22 cellular contexts compared by ENCODE assay signal in genomic region chr1:185787238-185787637, GRCh38. TPM values are rescaled to one million over a fixed set of nuclear protein-coding genes. Genes with fewer than 3 reads are reported as not detected.
DNase-seq lines count a peak whose midpoint lies in the region; ATAC-seq and TF ChIP-seq lines count a peak whose summit lies in the region.
"Had no signal": no experiment of that assay in that cellular context is flagged by ENCODE, and none has a peak within 500 bp of the region (broad histone marks: within the 10 kb centered on the region; RNA-seq: fewer than 3 reads in every experiment).

No MANE protein-coding gene starts in this region.

- H3K36me3 ChIP-seq in mucosa of descending colon (ENCODE audit: low read depth) (no peaks in the 10 kb centered on the region), PC-3 (ENCODE audit: low read depth, low read length) (no peaks in the 10 kb centered on the region), left lung (no peaks in the 10 kb centered on the region)
- H3K36me3 ChIP-seq: BLaER1 had no signal

- H3K27me3 ChIP-seq in PC-3 (ENCODE audit: low read length) (no peaks in the 10 kb centered on the region), left lung (no peaks in the 10 kb centered on the region)
- H3K27me3 ChIP-seq: BLaER1 had no signal

- H3K4me3 ChIP-seq in mucosa of descending colon (no peak overlapping the region), PC-3 (ENCODE audit: low read length) (no peak overlapping the region), left lung (no peak overlapping the region)
- H3K4me3 ChIP-seq: BLaER1, GM23248 had no signal

- no peak overlapping the region for H3K9ac ChIP-seq in PC-3 (ENCODE audit: low read length)
- H3K9ac ChIP-seq: BLaER1, GM23248 had no signal

- H3K4me2 ChIP-seq in PC-3 (ENCODE audit: low read length), result no peak overlapping the region
- H3K4me2 ChIP-seq: BLaER1 had no signal

- peaks cover 61% of the 10 kb centered on the region for H3K4me1 Mint-ChIP-seq in chondrocyte (ENCODE audit: low read depth)

- DNase-seq in left cardiac atrium (no peak), left ventricle myocardium superior (no peak), chondrocyte (ENCODE audit: low spot score) (no peak), mucosa of descending colon (peak in 1 of 3 donors; percentile 11), COR-L47 (lab: John Stamatoyannopoulos, UW) (no peak), PC-3 (no peak), NCI-H2081 treated with DMSO at 0.1 percent for 48 hours (lab: John Stamatoyannopoulos, UW) (no peak), left lung (no peak)
- DNase-seq: 8988T; CD8-positive, alpha-beta T cell; DMS79; MV-4-11; NCI-H1417; NCI-H1930; NCI-H2171 treated with DMSO at 0.1 percent for 48 hours; NCI-H774 had no signal

- H2AFZ ChIP-seq in PC-3 (ENCODE audit: low read length), result no peak overlapping the region
- H2AFZ ChIP-seq: GM23248 had no signal

- H3K9me2 ChIP-seq in PC-3 (replicated peaks; ENCODE audit: low read length), result no peaks in the 10 kb centered on the region

- H3K9me3 ChIP-seq in mucosa of descending colon (no peaks in the 10 kb centered on the region), PC-3 (ENCODE audit: low read length) (no peaks in the 10 kb centered on the region), left lung (no peaks in the 10 kb centered on the region)
- H3K9me3 ChIP-seq: BLaER1 had no signal

- CTCF ChIA-PET in PC-3 (lab: Charles Lee), result no interaction called here

- POLR2A ChIA-PET in PC-3 (lab: Charles Lee; ENCODE audit: unreplicated experiment), result no interaction called here

- peaks cover under 1% of the 10 kb centered on the region for H3K36me3 Mint-ChIP-seq in chondrocyte (ENCODE audit: low read depth)
- H3K36me3 Mint-ChIP-seq: CD8-positive, alpha-beta T cell had no signal

- no peaks in the 10 kb centered on the region for H3K79me2 ChIP-seq in PC-3 (ENCODE audit: low read length)

- TF ChIP-seq CTCF in chondrocyte (IDR thresholded peaks at IDR 0.05) (no peak), mucosa of descending colon (IDR thresholded peaks at IDR 0.05) (no peak), PC-3 (conservative IDR thresholded peaks at IDR 0.05; ENCODE audit: low read depth, low read length) (no peak), left lung (IDR thresholded peaks at IDR 0.05) (no peak)

- no peak overlapping the region for H3K4me3 Mint-ChIP-seq in chondrocyte (ENCODE audit: unreplicated experiment)
- H3K4me3 Mint-ChIP-seq: CD8-positive, alpha-beta T cell had no signal

- BruUV-seq in PC-3 (replicated peaks; lab: Mats Ljungman, UMichigan), result no TSS peak

- H3F3A ChIP-seq in PC-3 (ENCODE audit: low read length, unreplicated experiment), result no peaks in the 10 kb centered on the region

- H3K4me1 ChIP-seq in mucosa of descending colon (ENCODE audit: low read depth) (no peaks in the 10 kb centered on the region), PC-3 (ENCODE audit: insufficient read depth, low read length) (no peaks in the 10 kb centered on the region), left lung (peaks cover 0 to 2% of the 10 kb centered on the region in 2 donors)
- H3K4me1 ChIP-seq: BLaER1 had no signal

- peaks cover 8% of the 10 kb centered on the region for H3K9me3 Mint-ChIP-seq in chondrocyte (ENCODE audit: low read depth)
- H3K9me3 Mint-ChIP-seq: CD8-positive, alpha-beta T cell had no signal

- ATAC-seq in left cardiac atrium (peak; percentile 62 to 82), left ventricle myocardium superior (no peak), mucosa of descending colon (peak; percentile 89), PC-3 (no peak), left lung (no peak)
- ATAC-seq: CD8-positive, alpha-beta T cell; HCT116; Panc1; Right ventricle myocardium inferior had no signal

- peak overlapping the region; percentile 88 for H3K27ac Mint-ChIP-seq in chondrocyte (ENCODE audit: unreplicated experiment)
- H3K27ac Mint-ChIP-seq: CD8-positive, alpha-beta T cell had no signal

- no peaks in the 10 kb centered on the region for H4K20me1 ChIP-seq in PC-3 (ENCODE audit: low read length)
- H4K20me1 ChIP-seq: BLaER1 had no signal

- no peak overlapping the region for H3K27ac ChIP-seq in PC-3 (ENCODE audit: low read length)
- no peak overlapping the region for H3K27ac ChIP-seq in left lung
- H3K27ac ChIP-seq: BLaER1, GM23248, HL-60 had no signal

- no peaks in the 10 kb centered on the region for H3K27me3 Mint-ChIP-seq in chondrocyte (ENCODE audit: low read depth)

- intact Hi-C loops in left cardiac atrium (cut with DNase I), result loop anchor here in 1 of 2 donors (5.0 kb wide), 1 partner anchor 55 kb away; the partner anchor contains the start of gene HMCN1
- intact Hi-C loops in left ventricle myocardium superior (cut with micrococcal nuclease), result no loop called here
- intact Hi-C loops in mucosa of descending colon (cut with DNase I, micrococcal nuclease), result no loop called here
- intact Hi-C loops in PC-3 (cut with micrococcal nuclease), result no loop called here
- intact Hi-C loops in left lung (cut with DNase I), result no loop called here

RNA-seq across cellular contexts. Expression of gene HMCN1, which starts 53.0 kb away (rescaled TPM):
- 10 to 100 TPM; 10.4 to 22.3 TPM for total RNA-seq in left cardiac atrium
- 3.8 TPM for total RNA-seq in left ventricle myocardium superior
- total RNA-seq in chondrocyte, result 80.0 to 178 TPM (median 81.6 TPM) in 3 replicates
- total RNA-seq in mucosa of descending colon, result 1 to 10 TPM; 2.0 to 8.6 (median 3.4) TPM
- 0.66 and 3.3 TPM in 2 replicates for total RNA-seq in PC-3 (2014; rRNA removed)
- total RNA-seq in left lung, result 10 to 100 TPM; 24.0 to 91.0 TPM

Comparison
In these comparisons a context has a peak if more than half of its experiments do, and no peak if none do; other contexts are left out.
1. ATAC-seq: peak in left cardiac atrium (2 of 2) and mucosa of descending colon (single experiment); none in left ventricle myocardium superior (single experiment), PC-3 (single experiment) and left lung (single experiment).